Comparison of ENCODE assay signal across 13 cellular contexts in the genomic region with DNA sequence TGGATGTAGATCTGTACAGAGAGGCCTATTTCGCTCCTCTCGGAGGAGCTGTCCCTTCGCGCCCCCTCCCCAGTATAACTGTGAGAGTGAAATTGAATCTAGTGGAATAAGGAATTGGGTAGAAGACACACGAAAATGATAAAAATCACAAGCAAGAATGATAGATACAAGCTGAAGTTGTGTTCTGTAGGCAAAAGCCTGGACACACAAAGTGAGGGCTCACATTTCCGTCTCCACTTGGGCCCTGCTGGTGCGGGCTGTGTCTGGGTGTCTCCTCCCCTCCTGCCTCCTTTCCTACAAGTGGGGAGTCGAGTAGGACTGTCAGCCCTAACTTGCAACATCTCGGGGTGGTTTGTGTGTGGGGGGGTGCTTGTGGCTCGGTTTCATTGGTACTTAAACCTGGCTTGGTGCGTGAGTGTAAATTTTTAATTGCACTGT. TPM values are rescaled to one million over a fixed set of nuclear protein-coding genes. Genes with fewer than 3 reads are reported as not detected.
DNase-seq lines count a peak whose midpoint lies in the region; ATAC-seq, FAIRE-seq and TF ChIP-seq lines count a peak whose summit lies in the region.
"Had no signal": no experiment of that assay in that cellular context is flagged by ENCODE, and none has a peak within 500 bp of the region (broad histone marks: within the 10 kb centered on the region; RNA-seq: fewer than 3 reads in every experiment).

No MANE protein-coding gene starts in this region.

- H3K4me1 Mint-ChIP-seq in activated CD4-positive, alpha-beta T cell treated with anti-CD3 and anti-CD28 coated beads for 36 hours, result peaks cover 27% of the 10 kb centered on the region
- H3K4me1 Mint-ChIP-seq in astrocyte (ENCODE audit: low read depth, unreplicated experiment) (peaks cover 11% of the 10 kb centered on the region), nephron progenitor cell (peaks cover 71% of the 10 kb centered on the region)

- H3K27ac Mint-ChIP-seq in activated CD4-positive, alpha-beta T cell treated with anti-CD3 and anti-CD28 coated beads for 36 hours, result no peak overlapping the region
- H3K27ac Mint-ChIP-seq in astrocyte (ENCODE audit: unreplicated experiment), result peak overlapping the region; percentile 53
- H3K27ac Mint-ChIP-seq in nephron progenitor cell, result no peak overlapping the region

- peak overlapping the region; percentile 67 for H3K4me2 ChIP-seq in astrocyte (ENCODE audit: low read length)

- H3K27me3 ChIP-seq in astrocyte (ENCODE audit: insufficient read depth, low read length), result peaks cover 97% of the 10 kb centered on the region

- H3K4me3 ChIP-seq in astrocyte (ENCODE audit: insufficient read depth, low read depth, low read length), result no peak overlapping the region

- TF ChIP-seq CTCF in GM13977 (IDR thresholded peaks at IDR 0.05; ENCODE audit: extremely low read depth, insufficient read depth, missing control alignments), result no peak
- no peak for TF ChIP-seq CTCF in astrocyte (IDR thresholded peaks at IDR 0.05; ENCODE audit: insufficient read depth, low read depth, low read length)
- TF ChIP-seq CTCF in nephron progenitor cell (IDR thresholded peaks at IDR 0.05), result no peak

- CTCF ChIA-PET in activated CD4-positive, alpha-beta T cell treated with anti-CD3 and anti-CD28 coated beads for 36 hours (lab: Charles Lee), result no interaction called here

- peaks cover 40% of the 10 kb centered on the region for H4K20me1 ChIP-seq in astrocyte (ENCODE audit: insufficient read depth, low read length)

- DNase-seq in activated CD4-positive, alpha-beta T cell treated with anti-CD3 and anti-CD28 coated beads for 36 hours, result no peak
- no peak for DNase-seq in activated CD4-positive, alpha-beta T cell treated with anti-CD3 and anti-CD28 coated beads for 4 hours
- DNase-seq in GM13977 (ENCODE audit: low spot score) (peak; percentile 31), astrocyte (ENCODE audit: low read depth) (no peak), nephron progenitor cell (no peak), NCI-H1092 treated with DMSO at 0.1 percent for 48 hours (lab: John Stamatoyannopoulos, UW) (no peak)
- DNase-seq: NCI-H1417 treated with DMSO at 0.1 percent for 48 hours, T-helper 9 cell had no signal

- peaks cover 8% of the 10 kb centered on the region for H3K4me1 ChIP-seq in astrocyte (ENCODE audit: insufficient read depth, low read length)
- H3K4me1 ChIP-seq: BE2C had no signal

- ATAC-seq in activated CD4-positive, alpha-beta T cell treated with anti-CD3 and anti-CD28 coated beads for 36 hours, result no peak
- ATAC-seq in HG03571 (IDR thresholded peaks at IDR 0.05; ENCODE audit: unreplicated experiment), result no peak
- ATAC-seq in HG03196 (IDR thresholded peaks at IDR 0.05; ENCODE audit: unreplicated experiment), result no peak

- POLR2A ChIA-PET in activated CD4-positive, alpha-beta T cell treated with anti-CD3 and anti-CD28 coated beads for 36 hours (lab: Charles Lee), result no interaction called here

- no peaks in the 10 kb centered on the region for H3K79me2 ChIP-seq in astrocyte (ENCODE audit: insufficient read depth, low read length)

- H3K9ac ChIP-seq in astrocyte (ENCODE audit: low read length), result no peak overlapping the region

- intact Hi-C loops in activated CD4-positive, alpha-beta T cell treated with anti-CD3 and anti-CD28 coated beads for 36 hours (cut with DNase I, micrococcal nuclease), result loop anchor here (5.0 to 10.0 kb wide), 5 partner anchors 369 to 1791 kb away; a partner anchor contains a TSS

- H3K9me3 ChIP-seq in astrocyte (ENCODE audit: insufficient read depth, low read depth, low read length), result no peaks in the 10 kb centered on the region
- H3K9me3 ChIP-seq: BE2C had no signal

- peak overlapping the region; percentile 47 for H3K4me3 Mint-ChIP-seq in activated CD4-positive, alpha-beta T cell treated with anti-CD3 and anti-CD28 coated beads for 36 hours
- no peak overlapping the region for H3K4me3 Mint-ChIP-seq in astrocyte (ENCODE audit: unreplicated experiment)
- peak overlapping the region; percentile 82 for H3K4me3 Mint-ChIP-seq in nephron progenitor cell

- no peaks in the 10 kb centered on the region for H3K36me3 Mint-ChIP-seq in activated CD4-positive, alpha-beta T cell treated with anti-CD3 and anti-CD28 coated beads for 36 hours (ENCODE audit: low read depth)
- H3K36me3 Mint-ChIP-seq in astrocyte (ENCODE audit: low read depth, unreplicated experiment), result peaks cover 2% of the 10 kb centered on the region
- no peaks in the 10 kb centered on the region for H3K36me3 Mint-ChIP-seq in nephron progenitor cell (ENCODE audit: low read depth)

- peaks cover 69% of the 10 kb centered on the region for H3K27me3 Mint-ChIP-seq in activated CD4-positive, alpha-beta T cell treated with anti-CD3 and anti-CD28 coated beads for 36 hours
- H3K27me3 Mint-ChIP-seq in astrocyte (ENCODE audit: low read depth, unreplicated experiment) (peaks cover 74% of the 10 kb centered on the region), nephron progenitor cell (ENCODE audit: low read depth, poor library complexity) (peaks cover 81% of the 10 kb centered on the region)

- H3K27ac ChIP-seq in astrocyte (ENCODE audit: low read depth, low read length), result no peak overlapping the region

- no peak overlapping the region for H2AFZ ChIP-seq in astrocyte (ENCODE audit: low read depth, low read length)

- no peaks in the 10 kb centered on the region for H3K9me3 Mint-ChIP-seq in activated CD4-positive, alpha-beta T cell treated with anti-CD3 and anti-CD28 coated beads for 36 hours (ENCODE audit: low read depth)
- peaks cover 14% of the 10 kb centered on the region for H3K9me3 Mint-ChIP-seq in astrocyte (ENCODE audit: unreplicated experiment)
- H3K9me3 Mint-ChIP-seq in nephron progenitor cell, result no peaks in the 10 kb centered on the region

- in situ Hi-C loops in GM13977 (cut with MboI; ENCODE audit: low pct_unique_long_range_greater_than_20kb, low sequenced_read_pairs, unreplicated experiment), result loop anchor here (25.0 kb wide), 1 partner anchor 1753 kb away; a partner anchor contains a TSS

- no peak for FAIRE-seq in astrocyte (lab: Jason Lieb, UNC)

- H3K36me3 ChIP-seq in astrocyte (ENCODE audit: insufficient read depth, low read length), result no peaks in the 10 kb centered on the region
- H3K36me3 ChIP-seq: BE2C had no signal

RNA-seq across cellular contexts. Expression of a gene that starts 0.5 kb away (rescaled TPM):
- not detected for total RNA-seq in activated CD4-positive, alpha-beta T cell treated with anti-CD3 and anti-CD28 coated beads for 36 hours
- total RNA-seq in astrocyte, result not detected in 2 replicates
- total RNA-seq: dermis microvascular lymphatic vessel endothelial cell, skeletal muscle tissue had no signal
